Comparison of ENCODE assay signal across 1 cellular context in the genomic region with DNA sequence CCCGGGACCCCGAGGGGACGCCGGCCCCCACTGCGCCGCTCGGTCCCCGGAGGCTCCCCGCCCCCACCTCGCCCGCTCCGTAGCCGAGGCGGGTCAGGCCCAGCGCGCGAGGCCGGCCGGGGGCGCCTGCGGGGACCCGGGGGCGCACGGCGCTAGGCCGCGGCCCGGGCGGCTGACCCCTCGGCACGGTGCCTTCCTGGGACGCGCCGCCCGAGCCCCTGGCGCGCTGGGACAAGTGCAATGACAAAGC.
TF ChIP-seq lines count a peak whose summit lies in the region.

No MANE protein-coding gene starts in this region.

TF ChIP-seq in K562, 482 proteins besides CTCF, POLR2A, EP300 and RAD21 (continued from another document):
- TF ChIP-seq, protein P1, sequence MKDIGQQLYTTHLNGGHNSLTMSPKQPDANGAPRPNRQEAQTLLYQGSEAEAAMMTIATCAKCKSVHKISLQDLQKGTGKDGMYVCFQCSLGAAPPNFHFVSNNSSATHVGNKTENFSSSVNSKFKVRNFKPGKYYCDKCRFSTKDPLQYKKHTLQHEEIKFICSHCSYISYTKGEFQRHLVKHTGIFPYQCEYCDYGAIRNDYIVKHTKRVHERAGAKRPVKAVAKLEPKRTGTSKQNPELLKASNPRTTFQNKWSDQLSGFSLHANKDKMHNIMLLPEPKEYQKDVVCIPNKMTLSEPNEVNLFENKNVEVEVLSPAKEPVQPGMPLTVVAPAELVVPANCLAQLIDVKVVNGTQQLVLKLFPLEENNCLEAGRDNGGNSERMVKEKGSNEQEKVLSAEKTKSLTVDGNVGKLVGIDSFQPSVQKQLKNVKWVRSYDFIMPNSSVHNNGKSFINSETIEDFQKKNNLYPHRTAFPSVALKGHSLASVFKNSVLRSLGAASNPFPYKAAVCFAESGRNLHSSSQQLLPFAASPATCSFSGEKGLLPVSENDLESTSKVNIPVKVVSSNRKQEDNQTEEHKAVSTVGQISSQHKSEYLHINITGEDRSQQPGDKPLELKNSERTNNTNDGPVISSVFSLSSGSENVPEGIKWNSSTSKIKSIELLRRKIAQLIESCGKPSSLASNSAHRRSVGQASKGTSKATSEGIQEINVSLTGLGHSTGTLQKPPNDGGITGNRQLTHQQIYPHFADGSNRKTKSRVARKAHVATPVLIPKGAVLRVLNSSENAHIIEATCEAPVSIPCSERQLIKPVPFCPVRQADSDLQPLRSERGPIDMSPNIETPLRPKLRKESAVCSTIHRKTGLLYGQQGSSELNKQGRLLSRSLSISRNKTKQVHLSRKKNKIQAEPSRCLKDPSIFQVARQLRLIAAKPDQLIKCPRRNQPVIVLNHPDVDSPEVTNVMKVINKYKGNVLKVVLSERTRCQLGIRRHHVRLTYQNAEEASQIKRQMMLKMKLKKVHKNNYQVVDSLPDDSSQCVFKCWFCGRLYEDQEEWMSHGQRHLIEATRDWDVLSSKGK (CRISPR knock-in tag; IDR thresholded peaks at IDR 0.05) = no peak
- no peak for TF ChIP-seq TAL1 (IDR thresholded peaks at IDR 0.05)
- TF ChIP-seq, protein P2, sequence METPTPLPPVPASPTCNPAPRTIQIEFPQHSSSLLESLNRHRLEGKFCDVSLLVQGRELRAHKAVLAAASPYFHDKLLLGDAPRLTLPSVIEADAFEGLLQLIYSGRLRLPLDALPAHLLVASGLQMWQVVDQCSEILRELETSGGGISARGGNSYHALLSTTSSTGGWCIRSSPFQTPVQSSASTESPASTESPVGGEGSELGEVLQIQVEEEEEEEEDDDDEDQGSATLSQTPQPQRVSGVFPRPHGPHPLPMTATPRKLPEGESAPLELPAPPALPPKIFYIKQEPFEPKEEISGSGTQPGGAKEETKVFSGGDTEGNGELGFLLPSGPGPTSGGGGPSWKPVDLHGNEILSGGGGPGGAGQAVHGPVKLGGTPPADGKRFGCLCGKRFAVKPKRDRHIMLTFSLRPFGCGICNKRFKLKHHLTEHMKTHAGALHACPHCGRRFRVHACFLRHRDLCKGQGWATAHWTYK (CRISPR knock-in tag; IDR thresholded peaks at IDR 0.05) = no peak
- TF ChIP-seq HCFC1 (IDR thresholded peaks at IDR 0.05; ENCODE audit: low read depth, low read length) = 0 out of 2 replicates have a peak, but pooled peaks have one; percentile 0
- no peak for TF ChIP-seq SP1 (CRISPR knock-in tag; IDR thresholded peaks at IDR 0.05)
- TF ChIP-seq TGIF2 (CRISPR knock-in tag; IDR thresholded peaks at IDR 0.05) = no peak
